In genomic region chr11:119368121-119369034, GRCh38 we compare ENCODE assay signal across 1 cellular context.
TF ChIP-seq lines count a peak whose summit lies in the region.

No MANE protein-coding gene starts in this region.

TF ChIP-seq in K562, 482 proteins besides CTCF, POLR2A, EP300 and RAD21 (continued from another document and continues in another):
- no peak for TF ChIP-seq CHD7 (IDR thresholded peaks at IDR 0.05; ENCODE audit: low read depth, low read length)
- 0 out of 4 replicates have a peak, but pooled peaks of 1 of the 2 experiments have one; percentile 54 for TF ChIP-seq FOXK2 (conservative IDR thresholded peaks at IDR 0.05 in 1 of 2, IDR thresholded peaks at IDR 0.05 in 1 of 2; ENCODE audit: low read depth in 2 of 2)
- TF ChIP-seq GABPB1 (CRISPR knock-in tag; IDR thresholded peaks at IDR 0.05): no peak
- TF ChIP-seq, protein P1, sequence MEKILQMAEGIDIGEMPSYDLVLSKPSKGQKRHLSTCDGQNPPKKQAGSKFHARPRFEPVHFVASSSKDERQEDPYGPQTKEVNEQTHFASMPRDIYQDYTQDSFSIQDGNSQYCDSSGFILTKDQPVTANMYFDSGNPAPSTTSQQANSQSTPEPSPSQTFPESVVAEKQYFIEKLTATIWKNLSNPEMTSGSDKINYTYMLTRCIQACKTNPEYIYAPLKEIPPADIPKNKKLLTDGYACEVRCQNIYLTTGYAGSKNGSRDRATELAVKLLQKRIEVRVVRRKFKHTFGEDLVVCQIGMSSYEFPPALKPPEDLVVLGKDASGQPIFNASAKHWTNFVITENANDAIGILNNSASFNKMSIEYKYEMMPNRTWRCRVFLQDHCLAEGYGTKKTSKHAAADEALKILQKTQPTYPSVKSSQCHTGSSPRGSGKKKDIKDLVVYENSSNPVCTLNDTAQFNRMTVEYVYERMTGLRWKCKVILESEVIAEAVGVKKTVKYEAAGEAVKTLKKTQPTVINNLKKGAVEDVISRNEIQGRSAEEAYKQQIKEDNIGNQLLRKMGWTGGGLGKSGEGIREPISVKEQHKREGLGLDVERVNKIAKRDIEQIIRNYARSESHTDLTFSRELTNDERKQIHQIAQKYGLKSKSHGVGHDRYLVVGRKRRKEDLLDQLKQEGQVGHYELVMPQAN (IDR thresholded peaks at IDR 0.05; ENCODE audit: borderline replicate concordance): peak; percentile 54; the same call in 1 of the 2 replicates
- no peak for TF ChIP-seq PTTG1 (tag; IDR thresholded peaks at IDR 0.05; ENCODE audit: low read depth)
- TF ChIP-seq BHLHE40 (IDR thresholded peaks at IDR 0.05; ENCODE audit: low read length): peak; percentile 35; the same call in 1 of the 2 replicates
- TF ChIP-seq ZNF263 (CRISPR knock-in tag; IDR thresholded peaks at IDR 0.05; ENCODE audit: borderline replicate concordance): no peak
- no peak for TF ChIP-seq FOXP1 (CRISPR knock-in tag; IDR thresholded peaks at IDR 0.05)
- TF ChIP-seq ZNF121 (CRISPR knock-in tag; conservative IDR thresholded peaks at IDR 0.05): no peak
- TF ChIP-seq NEUROD1 (IDR thresholded peaks at IDR 0.05; ENCODE audit: borderline replicate concordance, low read depth, low read length, partially characterized antibody): no peak
- no peak for TF ChIP-seq ZNF561 (CRISPR knock-in tag; conservative IDR thresholded peaks at IDR 0.05)
- no peak for TF ChIP-seq MBD2 (IDR thresholded peaks at IDR 0.05; ENCODE audit: borderline replicate concordance, low read depth)
- TF ChIP-seq, protein P2, sequence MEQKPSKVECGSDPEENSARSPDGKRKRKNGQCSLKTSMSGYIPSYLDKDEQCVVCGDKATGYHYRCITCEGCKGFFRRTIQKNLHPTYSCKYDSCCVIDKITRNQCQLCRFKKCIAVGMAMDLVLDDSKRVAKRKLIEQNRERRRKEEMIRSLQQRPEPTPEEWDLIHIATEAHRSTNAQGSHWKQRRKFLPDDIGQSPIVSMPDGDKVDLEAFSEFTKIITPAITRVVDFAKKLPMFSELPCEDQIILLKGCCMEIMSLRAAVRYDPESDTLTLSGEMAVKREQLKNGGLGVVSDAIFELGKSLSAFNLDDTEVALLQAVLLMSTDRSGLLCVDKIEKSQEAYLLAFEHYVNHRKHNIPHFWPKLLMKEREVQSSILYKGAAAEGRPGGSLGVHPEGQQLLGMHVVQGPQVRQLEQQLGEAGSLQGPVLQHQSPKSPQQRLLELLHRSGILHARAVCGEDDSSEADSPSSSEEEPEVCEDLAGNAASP (IDR thresholded peaks at IDR 0.05): no peak
- no peak for TF ChIP-seq ZFX (CRISPR knock-in tag; IDR thresholded peaks at IDR 0.05)
- TF ChIP-seq PHTF2 (CRISPR knock-in tag; IDR thresholded peaks at IDR 0.05): no peak
- TF ChIP-seq KAT8 (IDR thresholded peaks at IDR 0.05; ENCODE audit: low read depth): no peak
- TF ChIP-seq, protein P3, sequence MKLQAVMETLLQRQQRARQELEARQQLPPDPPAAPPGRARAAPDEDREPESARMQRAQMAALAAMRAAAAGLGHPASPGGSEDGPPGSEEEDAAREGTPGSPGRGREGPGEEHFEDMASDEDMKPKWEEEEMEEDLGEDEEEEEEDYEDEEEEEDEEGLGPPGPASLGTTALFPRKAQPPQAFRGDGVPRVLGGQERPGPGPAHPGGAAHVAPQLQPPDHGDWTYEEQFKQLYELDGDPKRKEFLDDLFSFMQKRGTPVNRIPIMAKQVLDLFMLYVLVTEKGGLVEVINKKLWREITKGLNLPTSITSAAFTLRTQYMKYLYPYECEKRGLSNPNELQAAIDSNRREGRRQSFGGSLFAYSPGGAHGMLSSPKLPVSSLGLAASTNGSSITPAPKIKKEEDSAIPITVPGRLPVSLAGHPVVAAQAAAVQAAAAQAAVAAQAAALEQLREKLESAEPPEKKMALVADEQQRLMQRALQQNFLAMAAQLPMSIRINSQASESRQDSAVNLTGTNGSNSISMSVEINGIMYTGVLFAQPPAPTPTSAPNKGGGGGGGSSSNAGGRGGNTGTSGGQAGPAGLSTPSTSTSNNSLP (IDR thresholded peaks at IDR 0.05; ENCODE audit: borderline replicate concordance, low read depth, low read length): no peak
- peak; percentile 40; the same call in 1 of the 2 replicates for TF ChIP-seq MITF (IDR thresholded peaks at IDR 0.05)
- no peak for TF ChIP-seq BCOR (IDR thresholded peaks at IDR 0.05)
- TF ChIP-seq ZNF699 (CRISPR knock-in tag; IDR thresholded peaks at IDR 0.05; ENCODE audit: insufficient replicate concordance): no peak
- TF ChIP-seq COPS2 (conservative IDR thresholded peaks at IDR 0.05): no peak
- TF ChIP-seq, protein P4, sequence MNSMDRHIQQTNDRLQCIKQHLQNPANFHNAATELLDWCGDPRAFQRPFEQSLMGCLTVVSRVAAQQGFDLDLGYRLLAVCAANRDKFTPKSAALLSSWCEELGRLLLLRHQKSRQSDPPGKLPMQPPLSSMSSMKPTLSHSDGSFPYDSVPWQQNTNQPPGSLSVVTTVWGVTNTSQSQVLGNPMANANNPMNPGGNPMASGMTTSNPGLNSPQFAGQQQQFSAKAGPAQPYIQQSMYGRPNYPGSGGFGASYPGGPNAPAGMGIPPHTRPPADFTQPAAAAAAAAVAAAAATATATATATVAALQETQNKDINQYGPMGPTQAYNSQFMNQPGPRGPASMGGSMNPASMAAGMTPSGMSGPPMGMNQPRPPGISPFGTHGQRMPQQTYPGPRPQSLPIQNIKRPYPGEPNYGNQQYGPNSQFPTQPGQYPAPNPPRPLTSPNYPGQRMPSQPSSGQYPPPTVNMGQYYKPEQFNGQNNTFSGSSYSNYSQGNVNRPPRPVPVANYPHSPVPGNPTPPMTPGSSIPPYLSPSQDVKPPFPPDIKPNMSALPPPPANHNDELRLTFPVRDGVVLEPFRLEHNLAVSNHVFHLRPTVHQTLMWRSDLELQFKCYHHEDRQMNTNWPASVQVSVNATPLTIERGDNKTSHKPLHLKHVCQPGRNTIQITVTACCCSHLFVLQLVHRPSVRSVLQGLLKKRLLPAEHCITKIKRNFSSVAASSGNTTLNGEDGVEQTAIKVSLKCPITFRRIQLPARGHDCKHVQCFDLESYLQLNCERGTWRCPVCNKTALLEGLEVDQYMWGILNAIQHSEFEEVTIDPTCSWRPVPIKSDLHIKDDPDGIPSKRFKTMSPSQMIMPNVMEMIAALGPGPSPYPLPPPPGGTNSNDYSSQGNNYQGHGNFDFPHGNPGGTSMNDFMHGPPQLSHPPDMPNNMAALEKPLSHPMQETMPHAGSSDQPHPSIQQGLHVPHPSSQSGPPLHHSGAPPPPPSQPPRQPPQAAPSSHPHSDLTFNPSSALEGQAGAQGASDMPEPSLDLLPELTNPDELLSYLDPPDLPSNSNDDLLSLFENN (IDR thresholded peaks at IDR 0.05; ENCODE audit: low read depth in 2 of 2, low read length in 2 of 2): no peak
- TF ChIP-seq ZNF324 (CRISPR knock-in tag; IDR thresholded peaks at IDR 0.05): no peak
- no peak for TF ChIP-seq CSDE1 (IDR thresholded peaks at IDR 0.05)
- TF ChIP-seq CBFB (CRISPR knock-in tag; IDR thresholded peaks at IDR 0.05): no peak
- peak; percentile 31 for TF ChIP-seq CBFA2T2 (conservative IDR thresholded peaks at IDR 0.05)
- TF ChIP-seq ZNF140 (CRISPR knock-in tag; IDR thresholded peaks at IDR 0.05): no peak
- TF ChIP-seq CTBP1 (IDR thresholded peaks at IDR 0.05; ENCODE audit: borderline replicate concordance): no peak
- no peak for TF ChIP-seq ZNF696 (CRISPR knock-in tag; conservative IDR thresholded peaks at IDR 0.05)
- TF ChIP-seq SRSF3 (IDR thresholded peaks at IDR 0.05; ENCODE audit: insufficient read depth, low read length): no peak
- TF ChIP-seq FOXA1 (IDR thresholded peaks at IDR 0.05; ENCODE audit: borderline replicate concordance): no peak
- TF ChIP-seq ZNF354B (CRISPR knock-in tag; IDR thresholded peaks at IDR 0.05): no peak
- TF ChIP-seq XRCC4 (IDR thresholded peaks at IDR 0.05; ENCODE audit: extremely low read depth, insufficient read depth, insufficient read length): no peak
- TF ChIP-seq MAFK (IDR thresholded peaks at IDR 0.05; ENCODE audit: low read length): peak; percentile 80
